Comparison of ENCODE assay signal across 8 cellular contexts in genomic region chr10:119871881-119872609, GRCh38.
DNase-seq lines count a peak whose midpoint lies in the region; ATAC-seq lines count a peak whose summit lies in the region.

No MANE protein-coding gene starts in this region.

- no peaks in the 10 kb centered on the region for H3K27me3 ChIP-seq in effector memory CD4-positive, alpha-beta T cell (replicated peaks; ENCODE audit: control insufficient read depth, insufficient read depth, low read length, poor library complexity, severe bottlenecking)

- peak; percentile 35 for ATAC-seq in HG02798 (IDR thresholded peaks at IDR 0.05; ENCODE audit: poor library complexity, unreplicated experiment)

- peaks cover 24% of the 10 kb centered on the region for H3K4me1 ChIP-seq in effector memory CD4-positive, alpha-beta T cell (ENCODE audit: control insufficient read depth, insufficient read depth, low read length, poor library complexity, severe bottlenecking)

- H3K9me3 ChIP-seq in effector memory CD4-positive, alpha-beta T cell (ENCODE audit: control insufficient read depth, low read length) = no peaks in the 10 kb centered on the region

- peak overlapping the region; percentile 84 for H3K4me3 ChIP-seq in effector memory CD4-positive, alpha-beta T cell (ENCODE audit: insufficient read depth, low read depth, low read length, poor library complexity, severe bottlenecking)

- H3K36me3 ChIP-seq in effector memory CD4-positive, alpha-beta T cell (ENCODE audit: control insufficient read depth, insufficient read depth, low read length) = no peaks in the 10 kb centered on the region

- peak overlapping the region; percentile 85 for H3K27ac ChIP-seq in effector memory CD4-positive, alpha-beta T cell (ENCODE audit: insufficient read depth, low read length, poor library complexity, severe bottlenecking)

- DNase-seq in NCI-H2029 (lab: John Stamatoyannopoulos, UW) (peak; percentile 25), NCI-H2029 treated with DMSO at 0.1 percent for 48 hours (lab: John Stamatoyannopoulos, UW) (no peak), NCI-H146 treated with DMSO at 0.1 percent for 48 hours (lab: John Stamatoyannopoulos, UW; ENCODE audit: unreplicated experiment) (peak; percentile 32), midbrain (lab: John Stamatoyannopoulos, UW) (peak; percentile 14)
- peak; percentile 60 for DNase-seq in activated CD4-positive, alpha-beta T cell treated with anti-CD3 and anti-CD28 coated beads, Interleukin-2, amount 50 U/mL, for 1 hour
- DNase-seq in effector memory CD4-positive, alpha-beta T cell = peak; percentile 34 to 55 (median 45)
- DNase-seq in stimulated activated CD8-positive, alpha-beta memory T cell treated with anti-CD3 and anti-CD28 coated beads, Interleukin-4, amount 100 ng/mL, for 48 hours = peak; percentile 67
